Comparison of ENCODE assay signal across 8 cellular contexts in the genomic region with DNA sequence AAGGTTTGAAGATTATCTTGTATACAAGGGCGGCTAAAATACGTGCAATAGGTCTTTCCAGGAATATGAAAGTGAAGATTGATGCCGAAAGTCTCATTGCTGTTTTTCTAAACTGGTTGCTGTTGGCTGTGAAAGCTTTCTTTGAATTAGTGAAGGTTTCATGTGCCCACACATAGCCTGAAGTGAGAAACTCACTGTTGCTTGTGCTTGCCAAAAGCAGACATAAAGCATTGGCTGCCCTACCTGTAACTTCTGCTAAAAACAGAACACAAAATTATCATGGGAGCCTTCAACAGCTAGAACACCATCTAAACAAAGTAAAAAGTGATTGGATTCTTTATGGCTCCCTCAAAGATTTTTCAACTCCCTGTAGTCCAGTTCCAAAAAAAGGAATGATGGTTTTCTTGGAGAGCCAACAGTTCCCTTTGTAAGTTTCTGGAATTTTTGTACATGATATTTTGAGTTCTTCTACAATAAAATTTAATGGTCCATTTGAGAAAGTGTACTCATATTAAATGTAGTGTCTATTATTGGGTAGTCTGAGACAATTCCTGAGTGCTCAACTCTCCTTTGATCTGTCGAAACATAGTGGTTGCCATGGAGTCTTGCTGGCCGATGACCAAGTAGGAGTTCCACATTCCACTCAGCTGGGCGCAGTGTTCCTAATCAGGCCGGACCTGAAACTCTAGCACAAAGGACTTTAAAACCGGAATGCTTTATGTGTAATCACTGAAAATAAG.
DNase-seq lines count a peak whose midpoint lies in the region; ATAC-seq and TF ChIP-seq lines count a peak whose summit lies in the region.

No MANE protein-coding gene starts in this region.

- DNase-seq in Calu3 (peak; percentile 86), HuH-7 (ENCODE audit: low spot score) (peak; percentile 62), ascending aorta (ENCODE audit: low spot score in 2 of 2) (peak; percentile 61 to 95), left ventricle myocardium superior (peak; percentile 91), renal cortical epithelial cell (ENCODE audit: low read depth) (peak; percentile 96), NCI-H187 (lab: John Stamatoyannopoulos, UW) (no peak)
- no peak for DNase-seq in stimulated activated CD4-positive, alpha-beta T cell treated with anti-CD3 and anti-CD28 coated beads, Interleukin-4, amount 100 ng/mL, for 4 hours

- peak overlapping the region in 1 of 2 donors; percentile 18 for H3K4me3 ChIP-seq in ascending aorta

- ATAC-seq in left ventricle myocardium superior: peak; percentile 98
- ATAC-seq in HG02798 (IDR thresholded peaks at IDR 0.05; ENCODE audit: poor library complexity, unreplicated experiment): no peak

- no peaks in the 10 kb centered on the region for H3K9me3 Mint-ChIP-seq in Calu3 (ENCODE audit: low read depth, unreplicated experiment)

- no peaks in the 10 kb centered on the region for H3K4me1 Mint-ChIP-seq in Calu3 (ENCODE audit: low read depth, unreplicated experiment)

- H3K4me1 ChIP-seq in ascending aorta: peaks cover 6 to 11% of the 10 kb centered on the region in 2 donors

- H3K4me3 Mint-ChIP-seq in Calu3 (ENCODE audit: low read depth, unreplicated experiment): no peak overlapping the region

- no peaks in the 10 kb centered on the region for H3K36me3 ChIP-seq in ascending aorta

- CTCF ChIA-PET in Calu3 (lab: Charles Lee): interaction anchor here (0.9 kb wide), 1 partner anchor 18 kb away, joined by 3 read pairs; no protein-coding TSS in a partner anchor

- H3K27ac ChIP-seq in ascending aorta: peak overlapping the region; percentile 60 to 72

- H3K27me3 Mint-ChIP-seq in Calu3 (ENCODE audit: unreplicated experiment): no peaks in the 10 kb centered on the region

- no TSS peak for BruUV-seq in Calu3 (replicated peaks; lab: Mats Ljungman, UMichigan)

- H3K27ac Mint-ChIP-seq in Calu3 (ENCODE audit: unreplicated experiment): peak overlapping the region; percentile 81

- peaks cover 5% of the 10 kb centered on the region for H3K36me3 Mint-ChIP-seq in Calu3 (ENCODE audit: insufficient read depth, unreplicated experiment)

- H3K9me3 ChIP-seq in ascending aorta: no peaks in the 10 kb centered on the region

- no peaks in the 10 kb centered on the region for H3K27me3 ChIP-seq in ascending aorta

- TF ChIP-seq CTCF in Calu3 (IDR thresholded peaks at IDR 0.05; ENCODE audit: unreplicated experiment) (no peak), ascending aorta (IDR thresholded peaks at IDR 0.05) (peak in 2 of 3 experiments; percentile 20 to 30)

- intact Hi-C loops in Calu3 (cut with micrococcal nuclease; ENCODE audit: unreplicated experiment) (loop anchor here (2.0 to 10.0 kb wide), 2 partner anchors 147 to 249 kb away; no protein-coding TSS in a partner anchor), ascending aorta (cut with DNase I) (no loop called here), left ventricle myocardium superior (cut with micrococcal nuclease) (no loop called here)

Comparison
In these comparisons a context has a peak if more than half of its experiments do, and no peak if none do; other contexts are left out.
1. DNase-seq: peak in Calu3 (single experiment), HuH-7 (single experiment), ascending aorta (2 of 2), left ventricle myocardium superior (single experiment) and renal cortical epithelial cell (single experiment); none in stimulated activated CD4-positive, alpha-beta T cell treated with anti-CD3 and anti-CD28 coated beads, Interleukin-4, amount 100 ng/mL, for 4 hours (0 of 2) and NCI-H187 (0 of 2).